ENCODE assay signal across 18 cellular contexts in genomic region chr18:49699303-49699702, GRCh38.
DNase-seq lines count a peak whose midpoint lies in the region; ATAC-seq and TF ChIP-seq lines count a peak whose summit lies in the region.
"Had no signal": no experiment of that assay in that cellular context is flagged by ENCODE, and none has a peak within 500 bp of the region (broad histone marks: within the 10 kb centered on the region; RNA-seq: fewer than 3 reads in every experiment).

No MANE protein-coding gene starts in this region.

- H3K9me3 Mint-ChIP-seq in CD4-positive, CD25-positive, alpha-beta regulatory T cell: no peaks in the 10 kb centered on the region
- H3K9me3 Mint-ChIP-seq in WTC11 (no peaks in the 10 kb centered on the region), mesothelial cell of epicardium (no peaks in the 10 kb centered on the region)
- H3K9me3 Mint-ChIP-seq: CD4-positive, alpha-beta T cell; HFFc6 had no signal

- no peaks in the 10 kb centered on the region for H3K9me3 ChIP-seq in CD4-positive, CD25-positive, alpha-beta regulatory T cell (ENCODE audit: control insufficient read depth in 2 of 2, low read length in 2 of 2)
- H3K9me3 ChIP-seq: BLaER1 had no signal

- peaks cover 33% of the 10 kb centered on the region for H3K27me3 Mint-ChIP-seq in CD4-positive, CD25-positive, alpha-beta regulatory T cell
- H3K27me3 Mint-ChIP-seq in WTC11 (ENCODE audit: low read depth) (no peaks in the 10 kb centered on the region), mesothelial cell of epicardium (ENCODE audit: low read depth) (no peaks in the 10 kb centered on the region)
- H3K27me3 Mint-ChIP-seq: CD4-positive, alpha-beta T cell had no signal

- peaks cover 3% of the 10 kb centered on the region for H3K27me3 ChIP-seq in CD4-positive, CD25-positive, alpha-beta regulatory T cell (ENCODE audit: control insufficient read depth, insufficient read depth, low read length)
- H3K27me3 ChIP-seq: BLaER1 had no signal

- H3K4me1 Mint-ChIP-seq in CD4-positive, CD25-positive, alpha-beta regulatory T cell: no peaks in the 10 kb centered on the region
- H3K4me1 Mint-ChIP-seq in WTC11 (peaks cover 29% of the 10 kb centered on the region), mesothelial cell of epicardium (peaks cover 31% of the 10 kb centered on the region)

- no peak overlapping the region for H3K27ac ChIP-seq in CD4-positive, CD25-positive, alpha-beta regulatory T cell (ENCODE audit: insufficient read depth, low read length, poor library complexity, severe bottlenecking)
- H3K27ac ChIP-seq: BLaER1 had no signal

- DNase-seq in CD4-positive, CD25-positive, alpha-beta regulatory T cell: no peak
- DNase-seq in WTC11 (ENCODE audit: low spot score): no peak
- peak; percentile 70 for DNase-seq in epithelial cell of esophagus (ENCODE audit: low read depth)
- no peak for DNase-seq in mesothelial cell of epicardium (ENCODE audit: low spot score in 2 of 2, unreplicated experiment in 2 of 2)
- DNase-seq in NCI-H1930 (lab: John Stamatoyannopoulos, UW): no peak
- DNase-seq: 8988T; AML-193; Calu3; CD4-positive, alpha-beta T cell; DMS 273 treated with DMSO at 0.1 percent for 48 hours; HCEC 1CT; HFFc6 had no signal

- no peak for ATAC-seq in CD4-positive, CD25-positive, alpha-beta regulatory T cell (ENCODE audit: low read depth in 2 of 2)
- ATAC-seq in WTC11: no peak
- ATAC-seq in GM21619 (IDR thresholded peaks at IDR 0.05; ENCODE audit: unreplicated experiment): no peak
- ATAC-seq in GM19395 (IDR thresholded peaks at IDR 0.05; ENCODE audit: unreplicated experiment): no peak
- no peak for ATAC-seq in GM18870 (IDR thresholded peaks at IDR 0.05; ENCODE audit: unreplicated experiment)
- ATAC-seq: GM12878, HepG2 had no signal

- H3K27ac Mint-ChIP-seq in CD4-positive, CD25-positive, alpha-beta regulatory T cell: peak overlapping the region in 2 of 3 donors; percentile 30 to 42
- no peak overlapping the region for H3K27ac Mint-ChIP-seq in WTC11
- H3K27ac Mint-ChIP-seq in mesothelial cell of epicardium: peak overlapping the region; percentile 18
- H3K27ac Mint-ChIP-seq: CD4-positive, alpha-beta T cell; HFFc6 had no signal

- H3K36me3 ChIP-seq in CD4-positive, CD25-positive, alpha-beta regulatory T cell (ENCODE audit: control insufficient read depth, insufficient read depth, low read length): no peaks in the 10 kb centered on the region
- H3K36me3 ChIP-seq: BLaER1 had no signal

- no peaks in the 10 kb centered on the region for H3K36me3 Mint-ChIP-seq in CD4-positive, CD25-positive, alpha-beta regulatory T cell
- H3K36me3 Mint-ChIP-seq in WTC11 (no peaks in the 10 kb centered on the region), mesothelial cell of epicardium (no peaks in the 10 kb centered on the region)

- POLR2A ChIA-PET in WTC11 (lab: Charles Lee): no interaction called here

- TF ChIP-seq CTCF in WTC11 (IDR thresholded peaks at IDR 0.05): no peak
- TF ChIP-seq CTCF in epithelial cell of esophagus (IDR thresholded peaks at IDR 0.05; ENCODE audit: insufficient read depth, low read depth, low read length, missing control alignments): no peak
- TF ChIP-seq CTCF in mesothelial cell of epicardium (IDR thresholded peaks at IDR 0.05; ENCODE audit: unreplicated experiment): no peak

- CTCF ChIA-PET in WTC11 (lab: Charles Lee): no interaction called here

- H3K4me3 Mint-ChIP-seq in CD4-positive, CD25-positive, alpha-beta regulatory T cell: no peak overlapping the region
- H3K4me3 Mint-ChIP-seq in WTC11: no peak overlapping the region
- no peak overlapping the region for H3K4me3 Mint-ChIP-seq in mesothelial cell of epicardium
- H3K4me3 Mint-ChIP-seq: CD4-positive, alpha-beta T cell; HFFc6 had no signal

- H3K4me3 ChIP-seq in CD4-positive, CD25-positive, alpha-beta regulatory T cell (ENCODE audit: low read depth, low read length): no peak overlapping the region
- no peak overlapping the region for H3K4me3 ChIP-seq in epithelial cell of esophagus (ENCODE audit: low read length)
- H3K4me3 ChIP-seq: BLaER1, GM12878 had no signal

- H3K4me1 ChIP-seq in CD4-positive, CD25-positive, alpha-beta regulatory T cell (ENCODE audit: control insufficient read depth, insufficient read depth, low read length, poor library complexity, severe bottlenecking): no peaks in the 10 kb centered on the region

TF ChIP-seq in WTC11, 78 proteins besides CTCF, POLR2A, EP300 and RAD21 (continues in another document):
- TF ChIP-seq EMX1 (CRISPR knock-in tag; IDR thresholded peaks at IDR 0.05) (no peak), ZNF281 (CRISPR knock-in tag; IDR thresholded peaks at IDR 0.05) (no peak), NR2C2 (CRISPR knock-in tag; IDR thresholded peaks at IDR 0.05) (no peak), FOXP4 (CRISPR knock-in tag; IDR thresholded peaks at IDR 0.05) (no peak), ZNF532 (CRISPR knock-in tag; IDR thresholded peaks at IDR 0.05; ENCODE audit: borderline replicate concordance) (no peak), GRHL2 (CRISPR knock-in tag; IDR thresholded peaks at IDR 0.05; ENCODE audit: insufficient replicate concordance, severe bottlenecking) (no peak), ZBTB43 (CRISPR knock-in tag; IDR thresholded peaks at IDR 0.05) (no peak)
